In genomic region chr20:35015863-35016193, GRCh38 we compare ENCODE assay signal across 30 cellular contexts.
DNase-seq lines count a peak whose midpoint lies in the region; TF ChIP-seq lines count a peak whose summit lies in the region.
"Had no signal": no experiment of that assay in that cellular context is flagged by ENCODE, and none has a peak within 500 bp of the region (broad histone marks: within the 10 kb centered on the region; RNA-seq: fewer than 3 reads in every experiment).

No MANE protein-coding gene starts in this region.

- peak; percentile 19 for DNase-seq in activated effector memory CD4-positive, alpha-beta T cell treated with anti-CD3 and anti-CD28 coated beads, Interleukin-2, amount 50 U/mL, for 16 hours
- no peak for DNase-seq in activated effector memory CD4-positive, alpha-beta T cell treated with Interleukin-2 at 50 U/mL for 16 hours
- no peak for DNase-seq in nephron progenitor cell
- no peak for DNase-seq in NCI-H2029 treated with DMSO at 0.1 percent for 48 hours (lab: John Stamatoyannopoulos, UW)
- DNase-seq in activated naive CD4-positive, alpha-beta T cell treated with anti-CD3 and anti-CD28 coated beads, Interleukin-2, amount 10 ng/mL, durations not matched to agents 7 days and 5 days = no peak
- no peak for DNase-seq in NCI-H1092 (lab: John Stamatoyannopoulos, UW)
- DNase-seq: activated CD4-positive, alpha-beta T cell treated with anti-CD3 and anti-CD28 coated beads, Interleukin-2, amount 10 ng/mL, durations not matched to agents 7 days and 5 days; activated gamma-delta T cell; CD4-positive, alpha-beta T cell; DMS79 treated with DMSO at 0.1 percent for 48 hours; GM23248; HFFc6; immature natural killer cell; left cardiac atrium; mammary epithelial cell; NCI-H1048; NCI-H1694; NCI-H446; NCI-H748 treated with DMSO at 0.1 percent for 48 hours; pancreas; retina; small intestine; stimulated activated naive CD4-positive, alpha-beta T cell; T1000 had no signal

- H3K27me3 Mint-ChIP-seq in nephron progenitor cell (ENCODE audit: low read depth, poor library complexity) = no peaks in the 10 kb centered on the region
- no peaks in the 10 kb centered on the region for H3K27me3 Mint-ChIP-seq in activated naive CD4-positive, alpha-beta T cell treated with anti-CD3 and anti-CD28 coated beads, Interleukin-2, amount 10 ng/mL, durations not matched to agents 7 days and 5 days
- H3K27me3 Mint-ChIP-seq: activated CD4-positive, alpha-beta T cell treated with anti-CD3 and anti-CD28 coated beads, Interleukin-2, amount 10 ng/mL, durations not matched to agents 7 days and 5 days; CD4-positive, alpha-beta T cell had no signal

- H3K9me3 Mint-ChIP-seq in nephron progenitor cell = no peaks in the 10 kb centered on the region
- H3K9me3 Mint-ChIP-seq in activated naive CD4-positive, alpha-beta T cell treated with anti-CD3 and anti-CD28 coated beads, Interleukin-2, amount 10 ng/mL, durations not matched to agents 7 days and 5 days = no peaks in the 10 kb centered on the region
- H3K9me3 Mint-ChIP-seq: activated CD4-positive, alpha-beta T cell treated with anti-CD3 and anti-CD28 coated beads, Interleukin-2, amount 10 ng/mL, durations not matched to agents 7 days and 5 days; CD4-positive, alpha-beta T cell; HFFc6; immature natural killer cell had no signal

- H3K27ac ChIP-seq in angular gyrus (ENCODE audit: low read depth, low read length) = peak overlapping the region; percentile 14
- H3K27ac ChIP-seq in temporal lobe (ENCODE audit: low read depth, low read length) = peak overlapping the region; percentile 14
- H3K27ac ChIP-seq: A549, GM23248, pancreas, SJSA1, thoracic aorta, VCaP had no signal

- H3K27ac Mint-ChIP-seq in nephron progenitor cell = peak overlapping the region; percentile 18
- no peak overlapping the region for H3K27ac Mint-ChIP-seq in activated naive CD4-positive, alpha-beta T cell treated with anti-CD3 and anti-CD28 coated beads, Interleukin-2, amount 10 ng/mL, durations not matched to agents 7 days and 5 days
- H3K27ac Mint-ChIP-seq: activated CD4-positive, alpha-beta T cell treated with anti-CD3 and anti-CD28 coated beads, Interleukin-2, amount 10 ng/mL, durations not matched to agents 7 days and 5 days; CD4-positive, alpha-beta T cell; HFFc6 had no signal

- no peak overlapping the region for H3K4me3 Mint-ChIP-seq in nephron progenitor cell
- no peak overlapping the region for H3K4me3 Mint-ChIP-seq in activated naive CD4-positive, alpha-beta T cell treated with anti-CD3 and anti-CD28 coated beads, Interleukin-2, amount 10 ng/mL, durations not matched to agents 7 days and 5 days
- H3K4me3 Mint-ChIP-seq: activated CD4-positive, alpha-beta T cell treated with anti-CD3 and anti-CD28 coated beads, Interleukin-2, amount 10 ng/mL, durations not matched to agents 7 days and 5 days; CD4-positive, alpha-beta T cell; HFFc6; immature natural killer cell had no signal

- peaks cover 76% of the 10 kb centered on the region for H3K36me3 Mint-ChIP-seq in nephron progenitor cell (ENCODE audit: low read depth)
- H3K36me3 Mint-ChIP-seq in activated naive CD4-positive, alpha-beta T cell treated with anti-CD3 and anti-CD28 coated beads, Interleukin-2, amount 10 ng/mL, durations not matched to agents 7 days and 5 days = peaks cover 47% of the 10 kb centered on the region

- H3K4me1 Mint-ChIP-seq in nephron progenitor cell = peaks cover 23% of the 10 kb centered on the region
- H3K4me1 Mint-ChIP-seq in activated naive CD4-positive, alpha-beta T cell treated with anti-CD3 and anti-CD28 coated beads, Interleukin-2, amount 10 ng/mL, durations not matched to agents 7 days and 5 days = no peaks in the 10 kb centered on the region

- no peak for TF ChIP-seq CTCF in nephron progenitor cell (IDR thresholded peaks at IDR 0.05)

- CTCF ChIA-PET in activated naive CD4-positive, alpha-beta T cell treated with anti-CD3 and anti-CD28 coated beads, Interleukin-2, amount 10 ng/mL, durations not matched to agents 7 days and 5 days (lab: Charles Lee) = no interaction called here
